ENCODE assay signal across 11 cellular contexts in the genomic region with DNA sequence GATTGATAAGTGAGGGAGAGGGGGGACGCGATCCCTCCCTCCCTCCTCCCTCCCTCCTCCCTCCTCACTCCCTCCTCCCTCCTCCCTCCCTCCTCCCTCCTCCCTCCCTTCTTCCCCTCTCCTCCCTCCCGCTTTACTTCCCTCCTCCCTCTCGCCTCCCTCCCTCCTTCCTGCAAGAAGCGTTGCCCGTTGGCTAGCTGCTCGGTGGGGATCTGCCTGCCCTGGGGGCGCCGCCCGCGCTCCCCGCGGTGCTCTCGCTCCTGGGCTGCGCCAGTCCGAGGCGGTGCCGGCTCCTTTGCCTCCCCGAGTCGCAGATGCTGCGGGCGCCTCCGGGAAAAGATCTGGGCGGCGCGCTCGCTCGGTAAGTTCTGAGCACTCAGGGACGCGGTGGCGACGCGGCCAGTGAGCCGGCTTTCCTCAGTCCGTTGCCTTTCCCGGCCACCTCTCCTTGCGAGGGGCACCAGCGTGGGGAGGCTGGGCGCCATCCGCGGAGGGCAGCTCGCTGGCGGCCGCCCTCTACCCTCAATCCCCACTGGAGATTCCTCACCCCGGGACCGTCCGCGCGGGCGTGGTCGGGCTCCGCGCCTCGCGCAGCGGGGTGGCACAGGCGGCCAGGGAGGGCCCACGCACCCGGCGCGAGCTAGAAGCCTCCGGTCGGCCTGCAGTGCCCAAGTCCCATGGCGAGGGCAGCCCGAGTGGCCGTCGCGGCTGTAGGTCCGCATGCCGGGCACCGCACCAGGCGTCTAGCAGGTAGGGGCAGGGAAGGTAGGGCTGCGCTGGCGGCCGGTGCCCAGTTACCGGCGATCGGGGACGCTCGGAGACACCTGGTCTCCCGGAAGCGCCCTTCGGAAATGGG. TPM values are rescaled to one million over a fixed set of nuclear protein-coding genes. Genes with fewer than 3 reads are reported as not detected.
DNase-seq lines count a peak whose midpoint lies in the region; ATAC-seq, FAIRE-seq and TF ChIP-seq lines count a peak whose summit lies in the region.
"Had no signal": no experiment of that assay in that cellular context is flagged by ENCODE, and none has a peak within 500 bp of the region (broad histone marks: within the 10 kb centered on the region; RNA-seq: fewer than 3 reads in every experiment).

Gene SLITRK2 (plus strand): TSS at position 164 of the 856 bp plus-strand sequence. CDS start 4,597 bp downstream, outside the sequence.

- H3K14ac ChIP-seq in H1 (ENCODE audit: insufficient read length): no peak within 1 kb of the TSS

- H2BK120ac ChIP-seq in H1 (replicated peaks; ENCODE audit: low read depth, low read length) (no peak within 1 kb of the TSS), mesendoderm (ENCODE audit: low read depth, low read length) (no peak within 1 kb of the TSS)

- peak; percentile 4 for DNase-seq in NCI-H1105 treated with DMSO at 0.1 percent for 48 hours (lab: John Stamatoyannopoulos, UW)
- DNase-seq in NCI-H1105 (lab: John Stamatoyannopoulos, UW): no peak
- DNase-seq in H1 (ENCODE audit: low read depth in 1 of 2, low spot score in 2 of 2): peak; percentile 31 to 61
- DNase-seq in mesendoderm: peak; percentile 73
- no peak for DNase-seq in tibial nerve (ENCODE audit: low spot score in 2 of 2)
- DNase-seq in stimulated activated naive CD8-positive, alpha-beta T cell treated with anti-CD3 and anti-CD28 coated beads, Interleukin-15, amount 100 ng/mL, for 72 hours: no peak
- DNase-seq in NOMO-1 treated with DMSO at 0.1 percent for 48 hours (lab: John Stamatoyannopoulos, UW; ENCODE audit: unreplicated experiment): no peak
- DNase-seq: 8988T; activated CD4-positive, alpha-beta T cell treated with anti-CD3 and anti-CD28 coated beads for 48 hours had no signal

- H3K4ac ChIP-seq in H1 (replicated peaks; ENCODE audit: insufficient read length, low read depth, low read length) (no peak within 1 kb of the TSS), mesendoderm (ENCODE audit: low read depth, low read length) (no peak within 1 kb of the TSS)

- POLR2A ChIA-PET in H1 (lab: Charles Lee; ENCODE audit: partially characterized antibody): no interaction called here

- no peak within 1 kb of the TSS for H3K56ac ChIP-seq in H1 (replicated peaks; ENCODE audit: insufficient read length, low read depth, low read length)
- H3K56ac ChIP-seq in mesendoderm (ENCODE audit: low read length): peak within 1 kb of the TSS; percentile 78

- no peak within 1 kb of the TSS for H4K5ac ChIP-seq in H1 (ENCODE audit: insufficient read length, low read depth, low read length)
- no peak within 1 kb of the TSS for H4K5ac ChIP-seq in mesendoderm (ENCODE audit: low read length)

- TF ChIP-seq POLR2A in H1 (IDR thresholded peaks at IDR 0.05; ENCODE audit: control extremely low read depth in 1 of 2, low read depth in 2 of 2, low read length in 2 of 2): no peak
- TF ChIP-seq POLR2A in tibial nerve (IDR thresholded peaks at IDR 0.05): no peak

- H3K4me3 Mint-ChIP-seq in stimulated activated naive CD8-positive, alpha-beta T cell treated with anti-CD3 and anti-CD28 coated beads, Interleukin-15, amount 100 ng/mL, for 72 hours: peak within 1 kb of the TSS in 1 of 2 donors; percentile 8

- H3K9me3 ChIP-seq in H1 (ENCODE audit: insufficient read depth in 2 of 2, low read depth in 1 of 2, low read length in 1 of 2) (no peaks in the 10 kb centered on the region), tibial nerve (no peaks in the 10 kb centered on the region)

- no peaks in the 10 kb centered on the region for H3K36me3 ChIP-seq in H1 (ENCODE audit: control insufficient read depth in 2 of 4, insufficient read depth in 4 of 4, low read length in 3 of 4)
- H3K36me3 ChIP-seq in mesendoderm (ENCODE audit: control insufficient read depth, insufficient read depth, low read length): no peaks in the 10 kb centered on the region
- H3K36me3 ChIP-seq in tibial nerve: no peaks in the 10 kb centered on the region

- H3K23me2 ChIP-seq in H1 (ENCODE audit: low read depth, low read length): peaks cover 13% of the 10 kb centered on the region; the same call in 1 of the 2 replicates

- H3K9me3 Mint-ChIP-seq in stimulated activated naive CD8-positive, alpha-beta T cell treated with anti-CD3 and anti-CD28 coated beads, Interleukin-15, amount 100 ng/mL, for 72 hours: no peaks in the 10 kb centered on the region

- no peak within 1 kb of the TSS for H4K91ac ChIP-seq in H1 (replicated peaks; ENCODE audit: insufficient read length, low read length)

- H3K4me3 ChIP-seq in H1 (ENCODE audit: extremely low read depth in 1 of 4, insufficient read depth in 2 of 4, low read depth in 3 of 4, low read length in 4 of 4): peak within 1 kb of the TSS; percentile 37 to 65 (median 40)
- peak within 1 kb of the TSS; percentile 39 for H3K4me3 ChIP-seq in mesendoderm (ENCODE audit: low read length)
- peak within 1 kb of the TSS; percentile 29 to 57 (median 41) for H3K4me3 ChIP-seq in tibial nerve

- peaks cover 0 to 2% of the 10 kb centered on the region in 2 experiments for H4K20me1 ChIP-seq in H1 (replicated peaks in 1 of 2; ENCODE audit: control insufficient read depth in 1 of 2, insufficient read depth in 2 of 2, low read length in 2 of 2)

- ATAC-seq in GM18873 (IDR thresholded peaks at IDR 0.05; ENCODE audit: low FRiP score, unreplicated experiment): no peak
- ATAC-seq in stimulated activated naive CD8-positive, alpha-beta T cell treated with anti-CD3 and anti-CD28 coated beads, Interleukin-15, amount 100 ng/mL, for 72 hours: no peak

- H2BK15ac ChIP-seq in H1 (ENCODE audit: low read length): no peak within 1 kb of the TSS; the same call in 1 of the 2 replicates
- H2BK15ac ChIP-seq in mesendoderm (replicated peaks; ENCODE audit: low read depth): no peak within 1 kb of the TSS

- peaks cover 38 to 92% (median 69%) of the 10 kb centered on the region in 4 experiments for H3K27me3 ChIP-seq in H1 (replicated peaks in 1 of 4; ENCODE audit: control insufficient read depth in 3 of 4, extremely low read depth in 1 of 4, insufficient read depth in 3 of 4, low read length in 3 of 4)
- H3K27me3 ChIP-seq in mesendoderm (ENCODE audit: insufficient read depth, low read length, poor library complexity): peaks cover 2% of the 10 kb centered on the region
- peaks cover 0 to 33% of the 10 kb centered on the region in 2 donors for H3K27me3 ChIP-seq in tibial nerve

- no peak for FAIRE-seq in H1 (lab: Jason Lieb, UNC)

- CTCF ChIA-PET in H1 (lab: Charles Lee; ENCODE audit: partially characterized antibody): interaction anchor here (1.1 kb wide), 1 partner anchor 335 kb away, joined by 3 read pairs; no protein-coding TSS in a partner anchor

- no peak within 1 kb of the TSS; a peak in 1 of 7 replicates for H3K9ac ChIP-seq in H1 (replicated peaks in 1 of 4; ENCODE audit: extremely low read depth in 1 of 4, low read depth in 3 of 4, low read length in 3 of 4)
- H3K9ac ChIP-seq in mesendoderm (ENCODE audit: low read length): peak within 1 kb of the TSS; percentile 63

- no peaks in the 10 kb centered on the region for H3K4me1 Mint-ChIP-seq in stimulated activated naive CD8-positive, alpha-beta T cell treated with anti-CD3 and anti-CD28 coated beads, Interleukin-15, amount 100 ng/mL, for 72 hours

- WGBS in H1 (ENCODE audit: extremely low coverage in 1 of 2, insufficient coverage in 1 of 2, insufficient read length in 1 of 2, insufficient replicate concordance in 2 of 2, low coverage in 1 of 2, low lambda C conversion rate in 2 of 2, missing lambda C conversion rate in 1 of 2), 2 experiments: 0% methylated on average over 9 of the region's 83 CpGs; no CpG with 5 or more reads in 1 of the 2 experiments
- no CpG with 5 or more reads among the region's 83 CpGs for WGBS in mesendoderm (ENCODE audit: extremely low coverage, insufficient coverage, low lambda C conversion rate)
- WGBS in tibial nerve, 2 donors: 0 to 24% methylated on average over 4 to 63 of the region's 83 CpGs

- H3K27ac ChIP-seq in H1 (ENCODE audit: low read depth, low read length) (no peak within 1 kb of the TSS), mesendoderm (ENCODE audit: low read depth, low read length) (no peak within 1 kb of the TSS), tibial nerve (peak within 1 kb of the TSS; percentile 50 to 87 (median 64))

- H3K27ac Mint-ChIP-seq in stimulated activated naive CD8-positive, alpha-beta T cell treated with anti-CD3 and anti-CD28 coated beads, Interleukin-15, amount 100 ng/mL, for 72 hours: no peak within 1 kb of the TSS

- H3K23ac ChIP-seq in H1 (ENCODE audit: insufficient read length) (no peak within 1 kb of the TSS), mesendoderm (ENCODE audit: low read length) (no peak within 1 kb of the TSS)

- no peaks in the 10 kb centered on the region for H3K79me1 ChIP-seq in H1 (ENCODE audit: low read depth, low read length)
- H3K79me1 ChIP-seq in mesendoderm (ENCODE audit: low read length): no peaks in the 10 kb centered on the region

- no peak for TF ChIP-seq CTCF in H1 (IDR thresholded peaks at IDR 0.05; ENCODE audit: control extremely low read depth in 1 of 3, insufficient read depth in 1 of 3, low read depth in 1 of 3, low read length in 3 of 3)
- TF ChIP-seq CTCF in tibial nerve (IDR thresholded peaks at IDR 0.05): no peak

- peaks cover 43% of the 10 kb centered on the region for H3K27me3 Mint-ChIP-seq in stimulated activated naive CD8-positive, alpha-beta T cell treated with anti-CD3 and anti-CD28 coated beads, Interleukin-15, amount 100 ng/mL, for 72 hours

- H3K4me2 ChIP-seq in H1 (ENCODE audit: insufficient read depth in 1 of 2, low read depth in 2 of 2, low read length in 2 of 2): peak within 1 kb of the TSS; percentile 80 to 89
- peak within 1 kb of the TSS; percentile 54 for H3K4me2 ChIP-seq in mesendoderm (ENCODE audit: low read length)

- H2BK20ac ChIP-seq in H1 (ENCODE audit: low read length): no peak within 1 kb of the TSS

- no peak within 1 kb of the TSS for H2BK12ac ChIP-seq in H1 (ENCODE audit: low read depth, low read length)

- TF ChIP-seq EP300 in H1 (IDR thresholded peaks at IDR 0.05; ENCODE audit: borderline replicate concordance in 1 of 2, low read depth in 2 of 2, low read length in 2 of 2) (no peak), tibial nerve (IDR thresholded peaks at IDR 0.05) (peak in 1 of 2 donors; percentile 60)

- H3K79me2 ChIP-seq in H1 (ENCODE audit: control insufficient read depth in 1 of 2, insufficient read depth in 2 of 2, low read length in 2 of 2): no peaks in the 10 kb centered on the region
- H3K79me2 ChIP-seq in mesendoderm (ENCODE audit: control insufficient read depth, insufficient read depth, low read length): no peaks in the 10 kb centered on the region

- no peak within 1 kb of the TSS for H2AK5ac ChIP-seq in H1 (ENCODE audit: low read depth, low read length)
- H2AK5ac ChIP-seq in mesendoderm (ENCODE audit: low read length): no peak within 1 kb of the TSS

- no peak for TF ChIP-seq RAD21 in H1 (IDR thresholded peaks at IDR 0.05 in 1 of 2, conservative IDR thresholded peaks at IDR 0.05 in 1 of 2; ENCODE audit: low read depth in 2 of 2, low read length in 2 of 2)

- H2BK5ac ChIP-seq in H1 (ENCODE audit: low read depth, low read length): no peak within 1 kb of the TSS
- no peak within 1 kb of the TSS for H2BK5ac ChIP-seq in mesendoderm (ENCODE audit: low read length)

- no peak within 1 kb of the TSS for H4K8ac ChIP-seq in H1 (ENCODE audit: extremely low read depth, insufficient read depth, low read length)
- no peak within 1 kb of the TSS for H4K8ac ChIP-seq in mesendoderm (ENCODE audit: low read depth, low read length)

- peaks cover 0 to 8% (median 3%) of the 10 kb centered on the region in 4 experiments; a peak in 4 of 7 replicates for H3K4me1 ChIP-seq in H1 (replicated peaks in 1 of 4; ENCODE audit: control insufficient read depth in 3 of 4, insufficient read depth in 4 of 4, low read length in 3 of 4)
- H3K4me1 ChIP-seq in mesendoderm (ENCODE audit: control insufficient read depth, low read depth, low read length): no peaks in the 10 kb centered on the region
- peaks cover 0 to 7% (median 0%) of the 10 kb centered on the region in 4 donors for H3K4me1 ChIP-seq in tibial nerve

- peak within 1 kb of the TSS; percentile 51 for H2AFZ ChIP-seq in H1 (ENCODE audit: low read length)

- H3K18ac ChIP-seq in H1 (ENCODE audit: extremely low read depth, low read length): no peak within 1 kb of the TSS
- peak within 1 kb of the TSS; percentile 22 for H3K18ac ChIP-seq in mesendoderm (ENCODE audit: low read length)

RNA-seq across cellular contexts. Expression of gene SLITRK2, which starts in this region (rescaled TPM):
- 0.33 and 0.39 TPM in 2 replicates for total RNA-seq in H1 (2021; fragmentation: NEBNext Ultra II Directional; extraction: Animal tissue kit (Norgen Biotek cat#: 25700))
- 0.14 and 0.16 TPM in 2 replicates for polyA plus RNA-seq in H1 (2011; rRNA removed)
- polyA plus RNA-seq in H1 (2011; cell fraction: cytosol; rRNA removed): 0.14 TPM
- polyA plus RNA-seq in H1 (2011; cell fraction: nucleus; rRNA removed): 0.17 TPM
- polyA plus RNA-seq in H1 (2012, experiment 1 of 2): 0.18 to 0.30 TPM (median 0.26 TPM) in 4 replicates
- 0.03 TPM for polyA plus RNA-seq in H1 (2012, experiment 2 of 2)
- 0.22 TPM for polyA plus RNA-seq in H1 (2013, experiment 1 of 2)
- 0.13 TPM for polyA plus RNA-seq in H1 (2013, experiment 2 of 2)
- 0.29 and 0.35 TPM in 2 replicates for polyA minus RNA-seq in H1 (2011; rRNA and poly(A)+ RNA removed)
- polyA minus RNA-seq in H1 (2011; cell fraction: cytosol; rRNA and poly(A)+ RNA removed): 0.15 TPM
- polyA minus RNA-seq in H1 (2011; cell fraction: nucleus; rRNA and poly(A)+ RNA removed): 0.60 TPM
- polyA plus RNA-seq in mesendoderm (2013, experiment 1 of 2): 2.2 TPM
- polyA plus RNA-seq in mesendoderm (2013, experiment 2 of 2): 2.0 TPM
- 1 to 10 TPM; 2.7 to 6.9 (median 5.3) TPM for total RNA-seq in tibial nerve
- total RNA-seq: M059J had no signal

Comparison
In these comparisons a context has a peak if more than half of its experiments do, and no peak if none do; other contexts are left out.
1. DNase-seq: peak in NCI-H1105 treated with DMSO at 0.1 percent for 48 hours (single experiment) and mesendoderm (single experiment); none in NCI-H1105 (single experiment), tibial nerve (0 of 2), stimulated activated naive CD8-positive, alpha-beta T cell treated with anti-CD3 and anti-CD28 coated beads, Interleukin-15, amount 100 ng/mL, for 72 hours (0 of 2) and NOMO-1 treated with DMSO at 0.1 percent for 48 hours (single experiment).
2. Peak in DNase-seq, H3K4me3 ChIP-seq and H3K4me2 ChIP-seq in H1; RNA of the gene not detected or under 1 TPM.
3. H3K27ac ChIP-seq: peak in tibial nerve (4 of 4); none in H1 (single experiment) and mesendoderm (single experiment).
4. Peak in every context shown above with its lines, with median percentiles within 50 percentile points of each other: H3K4me3 ChIP-seq.